In the genomic region with DNA sequence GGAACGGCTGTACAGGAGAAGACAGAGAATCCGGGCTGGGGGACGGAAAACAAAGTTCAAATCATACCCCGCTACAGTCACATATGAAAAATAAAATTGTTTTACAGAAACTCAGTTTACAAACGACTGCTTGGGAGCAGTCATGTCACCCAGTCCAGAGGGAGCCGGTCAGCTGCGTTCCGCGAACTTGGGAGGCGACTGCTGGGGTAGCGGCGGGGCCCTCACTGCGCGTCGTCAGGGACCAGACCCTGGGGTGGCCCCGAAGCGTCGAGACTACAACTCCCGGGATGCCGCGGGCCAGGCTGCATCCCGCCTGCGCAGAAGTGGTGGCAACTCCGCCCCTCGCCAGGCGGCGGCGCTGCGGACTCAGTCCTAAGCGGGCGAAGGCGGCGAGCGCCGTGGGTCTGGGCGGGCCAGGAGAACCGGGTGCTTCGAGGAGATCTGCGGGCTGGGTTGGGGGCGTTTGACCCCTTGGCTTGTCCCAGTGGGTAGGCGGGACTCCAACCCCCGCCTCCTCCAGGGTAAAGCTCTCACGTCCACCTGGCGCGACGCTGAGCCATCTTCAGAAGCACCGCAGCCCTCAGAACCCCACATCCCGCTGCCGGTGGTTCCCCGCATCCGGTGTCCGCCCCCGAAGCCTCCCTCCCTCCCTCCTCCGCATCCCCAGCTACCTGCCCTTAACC, we compare ENCODE assay signal across 8 cellular contexts. TPM values are rescaled to one million over a fixed set of nuclear protein-coding genes. Genes with fewer than 3 reads are reported as not detected.
DNase-seq lines count a peak whose midpoint lies in the region; ATAC-seq and TF ChIP-seq lines count a peak whose summit lies in the region.

No MANE protein-coding gene starts in this region.

- no peaks in the 10 kb centered on the region for H3K36me3 ChIP-seq in ectodermal cell (ENCODE audit: control insufficient read depth, insufficient read depth, low read length)

- POLR2A ChIA-PET in activated CD8-positive, alpha-beta T cell treated with anti-CD3 and anti-CD28 coated beads for 36 hours (lab: Charles Lee), result interaction anchor here (0.7 to 6.4 kb wide), 13 partner anchors 8 to 85 kb away, joined by 3 to 64 read pairs (median 4); partner anchors contain the start of genes CA9, CCDC107, CD72 and CREB3

- peak; percentile 69 for ATAC-seq in GM19463 (IDR thresholded peaks at IDR 0.05; ENCODE audit: unreplicated experiment)
- peak; percentile 84 for ATAC-seq in activated CD8-positive, alpha-beta T cell treated with anti-CD3 and anti-CD28 coated beads for 36 hours

- no peaks in the 10 kb centered on the region for H3K9me3 ChIP-seq in ectodermal cell (ENCODE audit: control insufficient read depth, low read length)

- WGBS in ectodermal cell, 2 experiments, result 1% methylated on average over 54 of the region's 54 CpGs

- H3K27me3 Mint-ChIP-seq in activated CD8-positive, alpha-beta T cell treated with anti-CD3 and anti-CD28 coated beads for 36 hours, result no peaks in the 10 kb centered on the region

- intact Hi-C loops in activated CD8-positive, alpha-beta T cell treated with anti-CD3 and anti-CD28 coated beads for 36 hours (cut with micrococcal nuclease), result no loop called here

- CTCF ChIA-PET in activated CD8-positive, alpha-beta T cell treated with anti-CD3 and anti-CD28 coated beads for 36 hours (lab: Charles Lee), result interaction anchor here (0.6 to 7.7 kb wide), 20 partner anchors 10 to 166 kb away, joined by 3 to 98 read pairs (median 6); partner anchors contain the start of genes ARHGEF39, CCDC107, CD72 and CREB3

- no peaks in the 10 kb centered on the region for H3K9me3 Mint-ChIP-seq in activated CD8-positive, alpha-beta T cell treated with anti-CD3 and anti-CD28 coated beads for 36 hours

- H3K36me3 Mint-ChIP-seq in activated CD8-positive, alpha-beta T cell treated with anti-CD3 and anti-CD28 coated beads for 36 hours (ENCODE audit: low read depth), result peaks cover 35% of the 10 kb centered on the region

- H3K4me1 ChIP-seq in ectodermal cell (ENCODE audit: control insufficient read depth, insufficient read depth, low read length), result peaks cover 13% of the 10 kb centered on the region

- peak overlapping the region; percentile 85 for H3K4me3 Mint-ChIP-seq in activated CD8-positive, alpha-beta T cell treated with anti-CD3 and anti-CD28 coated beads for 36 hours

- H3K27me3 ChIP-seq in ectodermal cell (ENCODE audit: control insufficient read depth, insufficient read depth, low read length, poor library complexity, severe bottlenecking), result peaks cover 12% of the 10 kb centered on the region

- TF ChIP-seq CTCF in activated CD8-positive, alpha-beta T cell treated with anti-CD3 and anti-CD28 coated beads for 36 hours (IDR thresholded peaks at IDR 0.05), result peak; percentile 83

- H3K4me3 ChIP-seq in ectodermal cell (ENCODE audit: insufficient read depth, low read depth, low read length), result peak overlapping the region; percentile 71

- H3K4me1 Mint-ChIP-seq in activated CD8-positive, alpha-beta T cell treated with anti-CD3 and anti-CD28 coated beads for 36 hours (ENCODE audit: low read depth), result peaks cover 44% of the 10 kb centered on the region

- DNase-seq in COLO668 (lab: John Stamatoyannopoulos, UW; ENCODE audit: unreplicated experiment) (peak; percentile 92), HK-2 (ENCODE audit: unreplicated experiment) (peak; percentile 85), NCI-H82 treated with DMSO at 0.1 percent for 48 hours (lab: John Stamatoyannopoulos, UW; ENCODE audit: unreplicated experiment) (peak; percentile 44), medulla oblongata (ENCODE audit: extremely low spot score) (peak; percentile 95)
- DNase-seq in activated CD8-positive, alpha-beta T cell treated with anti-CD3 and anti-CD28 coated beads for 36 hours, result peak; percentile 94
- peak; percentile 79 to 90 (median 82) for DNase-seq in stimulated activated CD4-positive, alpha-beta T cell treated with anti-CD3 and anti-CD28 coated beads, TNF-alpha, amount 100 ng/mL, for 48 hours (ENCODE audit: low read depth in 3 of 3)

- peak overlapping the region; percentile 79 for H3K27ac Mint-ChIP-seq in activated CD8-positive, alpha-beta T cell treated with anti-CD3 and anti-CD28 coated beads for 36 hours

- H3K27ac ChIP-seq in ectodermal cell (ENCODE audit: insufficient read depth, low read depth, low read length, poor library complexity, severe bottlenecking), result no peak overlapping the region

RNA-seq across cellular contexts. Expression of gene SIT1, which starts 4.0 kb away (rescaled TPM):
- 100 to 1,000 TPM in 1 of 2 experiments, 10 to 100 TPM in 1; 99.9 to 102 TPM for total RNA-seq in activated CD8-positive, alpha-beta T cell treated with anti-CD3 and anti-CD28 coated beads for 36 hours
- 0.78 TPM for polyA plus RNA-seq in ectodermal cell (2013, experiment 1 of 4)
- polyA plus RNA-seq in ectodermal cell (2013, experiment 2 of 4), result 1.00 TPM
- 0.64 TPM for polyA plus RNA-seq in ectodermal cell (2013, experiment 3 of 4)
- 0.61 TPM for polyA plus RNA-seq in ectodermal cell (2013, experiment 4 of 4)

RNA-seq across cellular contexts. Expression of gene RMRP, which starts 11.1 kb away (rescaled TPM):
- over 10,000 TPM; 13,164 to 13,311 TPM for total RNA-seq in activated CD8-positive, alpha-beta T cell treated with anti-CD3 and anti-CD28 coated beads for 36 hours
- polyA plus RNA-seq in ectodermal cell (2013, experiment 1 of 4), result 6,931 TPM
- 5,776 TPM for polyA plus RNA-seq in ectodermal cell (2013, experiment 2 of 4)
- 12,572 TPM for polyA plus RNA-seq in ectodermal cell (2013, experiment 3 of 4)
- 8,224 TPM for polyA plus RNA-seq in ectodermal cell (2013, experiment 4 of 4)

RNA-seq across cellular contexts. Expression of gene CCDC107, which starts 11.4 kb away (rescaled TPM):
- 10 to 100 TPM; 12.1 to 13.7 TPM for total RNA-seq in activated CD8-positive, alpha-beta T cell treated with anti-CD3 and anti-CD28 coated beads for 36 hours
- polyA plus RNA-seq in ectodermal cell (2013, experiment 1 of 4), result 14.5 TPM
- polyA plus RNA-seq in ectodermal cell (2013, experiment 2 of 4), result 12.9 TPM
- 16.5 TPM for polyA plus RNA-seq in ectodermal cell (2013, experiment 3 of 4)
- polyA plus RNA-seq in ectodermal cell (2013, experiment 4 of 4), result 16.4 TPM

RNA-seq across cellular contexts. Expression of gene ARHGEF39, which starts 18.3 kb away (rescaled TPM):
- total RNA-seq in activated CD8-positive, alpha-beta T cell treated with anti-CD3 and anti-CD28 coated beads for 36 hours, result 10 to 100 TPM; 16.0 to 19.9 TPM
- polyA plus RNA-seq in ectodermal cell (2013, experiment 1 of 4), result 21.8 TPM
- polyA plus RNA-seq in ectodermal cell (2013, experiment 2 of 4), result 18.0 TPM
- polyA plus RNA-seq in ectodermal cell (2013, experiment 3 of 4), result 18.9 TPM
- polyA plus RNA-seq in ectodermal cell (2013, experiment 4 of 4), result 20.5 TPM

RNA-seq across cellular contexts. Expression of gene CA9, which starts 27.0 kb away (rescaled TPM):
- 1 to 10 TPM; 4.5 to 4.9 TPM for total RNA-seq in activated CD8-positive, alpha-beta T cell treated with anti-CD3 and anti-CD28 coated beads for 36 hours
- 0.76 TPM for polyA plus RNA-seq in ectodermal cell (2013, experiment 1 of 4)
- polyA plus RNA-seq in ectodermal cell (2013, experiment 2 of 4), result 0.84 TPM
- 0.53 TPM for polyA plus RNA-seq in ectodermal cell (2013, experiment 3 of 4)
- polyA plus RNA-seq in ectodermal cell (2013, experiment 4 of 4), result 0.69 TPM

Comparison
In these comparisons a context has a peak if more than half of its experiments do, and no peak if none do; other contexts are left out.
1. DNase-seq: peak in every context shown above with its lines; median percentile 95 in medulla oblongata; 94 in activated CD8-positive, alpha-beta T cell treated with anti-CD3 and anti-CD28 coated beads for 36 hours; 92 in COLO668; 85 in HK-2; 82 in stimulated activated CD4-positive, alpha-beta T cell treated with anti-CD3 and anti-CD28 coated beads, TNF-alpha, amount 100 ng/mL, for 48 hours; 44 in NCI-H82 treated with DMSO at 0.1 percent for 48 hours.